ENCODE assay signal across 9 cellular contexts in the genomic region with DNA sequence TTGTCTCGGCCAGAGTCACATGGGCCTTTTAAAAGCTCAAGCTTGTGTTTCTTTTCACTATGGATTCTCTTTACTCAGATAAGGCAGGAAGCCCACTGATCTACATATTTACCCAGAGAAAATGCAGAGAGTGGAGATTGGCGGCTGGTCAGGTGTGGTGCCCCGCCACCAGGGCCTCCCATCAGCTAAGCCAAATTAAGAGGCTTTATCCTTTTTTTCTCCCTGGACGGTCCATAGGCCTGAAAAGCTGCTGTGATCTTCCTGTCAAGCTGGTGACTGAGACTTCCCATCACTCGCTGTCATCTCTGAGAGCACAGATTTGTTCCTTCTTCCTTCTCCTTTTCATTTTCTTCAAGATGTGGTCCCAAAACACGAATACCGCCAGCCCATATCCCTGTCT. TPM values are rescaled to one million over a fixed set of nuclear protein-coding genes. Genes with fewer than 3 reads are reported as not detected.
DNase-seq lines count a peak whose midpoint lies in the region; ATAC-seq, FAIRE-seq and TF ChIP-seq lines count a peak whose summit lies in the region.
"Had no signal": no experiment of that assay in that cellular context is flagged by ENCODE, and none has a peak within 500 bp of the region (broad histone marks: within the 10 kb centered on the region; RNA-seq: fewer than 3 reads in every experiment).

No MANE protein-coding gene starts in this region.

- TF ChIP-seq CTCF in colonic mucosa (IDR thresholded peaks at IDR 0.05) (no peak), neural crest cell (conservative IDR thresholded peaks at IDR 0.05) (no peak)

- H3K27me3 Mint-ChIP-seq in neural crest cell (ENCODE audit: low read depth) = no peaks in the 10 kb centered on the region

- TF ChIP-seq POLR2A in GM12892 (IDR thresholded peaks at IDR 0.05; ENCODE audit: low read depth, low read length) = no peak; the same call in 1 of the 2 replicates

- H3K9me3 Mint-ChIP-seq in neural crest cell = no peaks in the 10 kb centered on the region

- peak overlapping the region; percentile 89 to 98 (median 95) for H3K4me2 ChIP-seq in BLaER1 treated with 17β-estradiol and CSF1 and Interleukin-3, amounts not matched to agents 10 nM and 100 nM
- peak overlapping the region; percentile 96 for H3K4me2 ChIP-seq in Karpas-422 (ENCODE audit: low read depth, low read length, poor library complexity, severe bottlenecking)

- H3K36me3 Mint-ChIP-seq in neural crest cell (ENCODE audit: low read depth) = peaks cover 21% of the 10 kb centered on the region

- H3K9me3 ChIP-seq in BLaER1 treated with 17β-estradiol and CSF1 and Interleukin-3, amounts not matched to agents 10 nM and 100 nM (replicated peaks in 1 of 11) = no peaks in the 10 kb centered on the region
- H3K9me3 ChIP-seq in Karpas-422 (ENCODE audit: low read length) (no peaks in the 10 kb centered on the region), colonic mucosa (no peaks in the 10 kb centered on the region)

- peak overlapping the region; percentile 95 to 100 (median 99) for H3K4me3 ChIP-seq in BLaER1 treated with 17β-estradiol and CSF1 and Interleukin-3, amounts not matched to agents 10 nM and 100 nM
- H3K4me3 ChIP-seq in Karpas-422 (ENCODE audit: low read length) (peak overlapping the region; percentile 96), colonic mucosa (peak overlapping the region; percentile 89)

- peak overlapping the region; percentile 95 to 99 (median 98) for H3K9ac ChIP-seq in BLaER1 treated with 17β-estradiol and CSF1 and Interleukin-3, amounts not matched to agents 10 nM and 100 nM
- peak overlapping the region; percentile 99 for H3K9ac ChIP-seq in Karpas-422 (ENCODE audit: low read length)
- peak overlapping the region in 1 of 2 donors; percentile 98 for H3K9ac ChIP-seq in colonic mucosa (ENCODE audit: low read depth in 2 of 2, low read length in 2 of 2)

- H2AFZ ChIP-seq in Karpas-422 (ENCODE audit: low read length) = no peak overlapping the region

- no peaks in the 10 kb centered on the region for H3K27me3 ChIP-seq in BLaER1 treated with 17β-estradiol and CSF1 and Interleukin-3, amounts not matched to agents 10 nM and 100 nM
- H3K27me3 ChIP-seq in Karpas-422 (ENCODE audit: low read length) (no peaks in the 10 kb centered on the region), colonic mucosa (no peaks in the 10 kb centered on the region)

- peaks cover 97% of the 10 kb centered on the region for H3K79me2 ChIP-seq in Karpas-422 (ENCODE audit: low read length)

- DNase-seq in Karpas-422 = no peak
- no peak for DNase-seq in colonic mucosa
- DNase-seq in neural crest cell (ENCODE audit: low read depth, low spot score) = no peak
- no peak for DNase-seq in GM12892 (ENCODE audit: insufficient read length)
- DNase-seq in stimulated activated CD4-positive, alpha-beta T cell treated with anti-CD3 and anti-CD28 coated beads, Interleukin-12 subunit alpha, Interleukin-12 subunit beta, amount 100 ng/mL, for 4 hours = no peak
- DNase-seq: stimulated activated CD4-positive, alpha-beta T cell treated with anti-CD3 and anti-CD28 coated beads, Interleukin-1b, Interleukin-23, amount 100 ng/mL, for 48 hours had no signal

- H3K4me3 Mint-ChIP-seq in neural crest cell = peak overlapping the region; percentile 97

- no peak for FAIRE-seq in GM12892 (lab: Jason Lieb, UNC)

- intact Hi-C loops in colonic mucosa (cut with DNase I) = no loop called here

- H3K4me1 Mint-ChIP-seq in neural crest cell = peaks cover 53% of the 10 kb centered on the region

- H3K9me2 ChIP-seq in Karpas-422 (replicated peaks; ENCODE audit: insufficient read depth, low read length) = no peaks in the 10 kb centered on the region

- ATAC-seq in GM21367 (IDR thresholded peaks at IDR 0.05; ENCODE audit: unreplicated experiment) (no peak), HG03565 (IDR thresholded peaks at IDR 0.05; ENCODE audit: unreplicated experiment) (no peak)

- peaks cover 68 to 92% (median 88%) of the 10 kb centered on the region in 11 experiments; a peak in 21 of 22 replicates for H4K20me1 ChIP-seq in BLaER1 treated with 17β-estradiol and CSF1 and Interleukin-3, amounts not matched to agents 10 nM and 100 nM
- H4K20me1 ChIP-seq in Karpas-422 (ENCODE audit: insufficient read depth, low read depth, low read length) = peaks cover 73% of the 10 kb centered on the region

- H3K27ac Mint-ChIP-seq in neural crest cell (ENCODE audit: unreplicated experiment) = peak overlapping the region; percentile 94

- peak overlapping the region; percentile 92 to 98 (median 96); a peak in 21 of 22 replicates for H3K27ac ChIP-seq in BLaER1 treated with 17β-estradiol and CSF1 and Interleukin-3, amounts not matched to agents 10 nM and 100 nM
- H3K27ac ChIP-seq in Karpas-422 (ENCODE audit: low read length) (peak overlapping the region; percentile 76), colonic mucosa (no peak overlapping the region)

- H3K36me3 ChIP-seq in BLaER1 treated with 17β-estradiol and CSF1 and Interleukin-3, amounts not matched to agents 10 nM and 100 nM = peaks cover 56 to 72% (median 68%) of the 10 kb centered on the region in 11 experiments
- H3K36me3 ChIP-seq in Karpas-422 (ENCODE audit: insufficient read depth, low read length) (peaks cover 61% of the 10 kb centered on the region), colonic mucosa (peaks cover 20% of the 10 kb centered on the region)

- peaks cover 66 to 73% (median 70%) of the 10 kb centered on the region in 10 experiments for H3K4me1 ChIP-seq in BLaER1 treated with 17β-estradiol and CSF1 and Interleukin-3, amounts not matched to agents 10 nM and 100 nM
- H3K4me1 ChIP-seq in Karpas-422 (ENCODE audit: low read length) (peaks cover 62% of the 10 kb centered on the region), colonic mucosa (peaks cover 9% of the 10 kb centered on the region)

RNA-seq across cellular contexts. Expression of a gene that starts 1.9 kb away (rescaled TPM):
- total RNA-seq in Karpas-422 (2014; rRNA removed; shearing (Covaris generic); ENCODE audit: low replicate concordance) = 53.0 and 92.9 TPM in 2 replicates
- total RNA-seq in colonic mucosa (100 to 1,000 TPM in 1 of 2 donors, 10 to 100 TPM in 1; 56.1 to 120 TPM), neural crest cell (176 and 184 TPM in 2 replicates)
- 48.3 TPM for polyA plus RNA-seq in GM12892 (2012; ENCODE audit: missing spikeins)

RNA-seq across cellular contexts. Expression of a gene that starts 2.2 kb away (rescaled TPM):
- total RNA-seq in Karpas-422 (2014; rRNA removed; shearing (Covaris generic); ENCODE audit: low replicate concordance) = 40.3 and 52.7 TPM in 2 replicates
- total RNA-seq in colonic mucosa (100 to 1,000 TPM in 1 of 2 donors, 10 to 100 TPM in 1; 46.1 to 108 TPM), neural crest cell (103 and 117 TPM in 2 replicates)
- polyA plus RNA-seq in GM12892 (2012; ENCODE audit: missing spikeins) = 37.7 TPM

RNA-seq across cellular contexts. Expression of a gene that starts 55.6 kb away (rescaled TPM):
- 63.4 and 118 TPM in 2 replicates for total RNA-seq in Karpas-422 (2014; rRNA removed; shearing (Covaris generic); ENCODE audit: low replicate concordance)
- total RNA-seq in colonic mucosa (10 to 100 TPM; 56.0 to 88.0 TPM), neural crest cell (23.2 and 25.6 TPM in 2 replicates)
- polyA plus RNA-seq in GM12892 (2012; ENCODE audit: missing spikeins) = 37.6 TPM

RNA-seq across cellular contexts. Expression of a gene that starts 56.1 kb away (rescaled TPM):
- 6.9 and 9.0 TPM in 2 replicates for total RNA-seq in Karpas-422 (2014; rRNA removed; shearing (Covaris generic); ENCODE audit: low replicate concordance)
- total RNA-seq in colonic mucosa (1 to 10 TPM; 3.2 to 3.4 TPM), neural crest cell (16.0 and 21.7 TPM in 2 replicates)
- polyA plus RNA-seq in GM12892 (2012; ENCODE audit: missing spikeins) = 2.0 TPM

RNA-seq across cellular contexts. Expression of a gene that starts 57.0 kb away (rescaled TPM):
- 0.04 TPM in 1 of 2 replicates, not detected in the other for total RNA-seq in Karpas-422 (2014; rRNA removed; shearing (Covaris generic); ENCODE audit: low replicate concordance)
- total RNA-seq in colonic mucosa (1 to 10 TPM; 2.2 to 4.4 TPM), neural crest cell (0.37 and 0.55 TPM in 2 replicates)
- 0.59 TPM for polyA plus RNA-seq in GM12892 (2012; ENCODE audit: missing spikeins)
